12 cellular contexts compared by ENCODE assay signal in the genomic region with DNA sequence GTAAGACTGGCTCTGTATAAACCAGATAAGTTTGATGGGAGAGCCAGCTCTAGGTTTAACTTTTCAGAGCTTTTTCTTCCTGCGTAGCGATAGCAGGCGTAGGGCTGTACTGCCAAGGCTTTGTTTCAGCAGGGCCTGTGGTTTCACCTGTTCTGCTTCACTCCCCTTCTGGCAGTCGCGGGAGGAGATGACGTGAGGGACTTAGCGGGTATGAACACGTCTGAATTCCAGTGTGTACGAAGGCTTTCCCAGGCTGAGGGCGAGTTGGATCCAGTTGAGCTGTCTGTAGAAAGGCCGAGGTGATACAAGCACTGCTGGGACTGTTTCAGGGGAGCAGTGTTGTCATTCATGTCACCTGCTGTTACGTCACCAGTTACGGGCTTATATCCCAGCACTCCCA. TPM values are rescaled to one million over a fixed set of nuclear protein-coding genes. Genes with fewer than 3 reads are reported as not detected.
DNase-seq lines count a peak whose midpoint lies in the region; ATAC-seq and TF ChIP-seq lines count a peak whose summit lies in the region.
"Had no signal": no experiment of that assay in that cellular context is flagged by ENCODE, and none has a peak within 500 bp of the region (broad histone marks: within the 10 kb centered on the region; RNA-seq: fewer than 3 reads in every experiment).

No MANE protein-coding gene starts in this region.

- peak overlapping the region; percentile 56 to 78 (median 66) for H3K27ac ChIP-seq in gastrocnemius medialis
- H3K27ac ChIP-seq: ascending aorta had no signal

- ATAC-seq in gastrocnemius medialis (no peak), HG03159 (IDR thresholded peaks at IDR 0.05; ENCODE audit: unreplicated experiment) (no peak), GM21717 (IDR thresholded peaks at IDR 0.05; ENCODE audit: unreplicated experiment) (no peak)

- H3K4me3 ChIP-seq in endocrine pancreas (ENCODE audit: control insufficient read depth, insufficient read depth, low read length) (no peak overlapping the region), gastrocnemius medialis (no peak overlapping the region)
- H3K4me3 ChIP-seq: A549 had no signal

- no peaks in the 10 kb centered on the region for H3K9me3 Mint-ChIP-seq in T-helper 1 cell treated with Interleukin-12 subunit alpha and Interleukin-12 subunit beta and Interleukin-4 antibody, amounts not matched to agents 30 μg/mL and 1 μg/mL, for 36 hours

- peak; percentile 18 for DNase-seq in activated CD4-positive, alpha-beta T cell treated with anti-CD3 and anti-CD28 coated beads for 1 hour
- DNase-seq in activated CD4-positive, alpha-beta T cell treated with anti-CD3 and anti-CD28 coated beads, Interleukin-2, amount 50 U/mL, for 1 hour: no peak
- DNase-seq in gastrocnemius medialis (no peak), NCI-H1417 treated with DMSO at 0.1 percent for 48 hours (lab: John Stamatoyannopoulos, UW) (no peak)
- DNase-seq: stimulated activated CD4-positive, alpha-beta T cell treated with anti-CD3 and anti-CD28 coated beads, Interleukin-1b, Interleukin-23, amount 100 ng/mL, for 48 hours; uterus had no signal

- peaks cover 39% of the 10 kb centered on the region for H3K4me1 Mint-ChIP-seq in T-helper 1 cell treated with Interleukin-12 subunit alpha and Interleukin-12 subunit beta and Interleukin-4 antibody, amounts not matched to agents 30 μg/mL and 1 μg/mL, for 36 hours (ENCODE audit: low read depth)

- H3K4me1 ChIP-seq in endocrine pancreas (ENCODE audit: control insufficient read depth, insufficient read depth, low read length): no peaks in the 10 kb centered on the region
- peaks cover 17 to 20% of the 10 kb centered on the region in 2 donors for H3K4me1 ChIP-seq in gastrocnemius medialis
- H3K4me1 ChIP-seq: uterus had no signal

- no peaks in the 10 kb centered on the region for H3K27me3 Mint-ChIP-seq in T-helper 1 cell treated with Interleukin-12 subunit alpha and Interleukin-12 subunit beta and Interleukin-4 antibody, amounts not matched to agents 30 μg/mL and 1 μg/mL, for 36 hours (ENCODE audit: low read depth)

- TF ChIP-seq POLR2A in gastrocnemius medialis (IDR thresholded peaks at IDR 0.05): no peak

- no peak for TF ChIP-seq CTCF in gastrocnemius medialis (IDR thresholded peaks at IDR 0.05 in 4 of 5, conservative IDR thresholded peaks at IDR 0.05 in 1 of 5)

- in situ Hi-C loops in gastrocnemius medialis (cut with MboI; ENCODE audit: low sequenced_read_pairs in 4 of 4): loop anchor here in 1 of 4 donors (10.0 kb wide), 1 partner anchor 379 kb away; no protein-coding TSS in a partner anchor

- H3K36me3 Mint-ChIP-seq in T-helper 1 cell treated with Interleukin-12 subunit alpha and Interleukin-12 subunit beta and Interleukin-4 antibody, amounts not matched to agents 30 μg/mL and 1 μg/mL, for 36 hours (ENCODE audit: low read depth): peaks cover 2% of the 10 kb centered on the region

- H3K9ac ChIP-seq in endocrine pancreas (ENCODE audit: control insufficient read depth, insufficient read depth, low read length): peak overlapping the region; percentile 15

- H3K36me3 ChIP-seq in endocrine pancreas (ENCODE audit: control insufficient read depth, insufficient read depth, low read length): no peaks in the 10 kb centered on the region
- no peaks in the 10 kb centered on the region for H3K36me3 ChIP-seq in gastrocnemius medialis
- H3K36me3 ChIP-seq: uterus had no signal

- H3K27ac Mint-ChIP-seq in T-helper 1 cell treated with Interleukin-12 subunit alpha and Interleukin-12 subunit beta and Interleukin-4 antibody, amounts not matched to agents 30 μg/mL and 1 μg/mL, for 36 hours: peak overlapping the region; percentile 91

- H3K27me3 ChIP-seq in endocrine pancreas (ENCODE audit: control insufficient read depth, insufficient read depth, low read length) (no peaks in the 10 kb centered on the region), gastrocnemius medialis (no peaks in the 10 kb centered on the region)
- H3K27me3 ChIP-seq: ascending aorta, uterus had no signal

- H3K9me3 ChIP-seq in endocrine pancreas (ENCODE audit: control insufficient read depth, low read length): no peaks in the 10 kb centered on the region
- H3K9me3 ChIP-seq in gastrocnemius medialis: no peaks in the 10 kb centered on the region
- H3K9me3 ChIP-seq: A549, ascending aorta, uterus had no signal

- intact Hi-C loops in gastrocnemius medialis (cut with DNase I; ENCODE audit: low total_unique reads): loop anchor here (1.0 to 10.0 kb wide), 2 partner anchors 32 to 121 kb away; no protein-coding TSS in a partner anchor

- H3K4me3 Mint-ChIP-seq in T-helper 1 cell treated with Interleukin-12 subunit alpha and Interleukin-12 subunit beta and Interleukin-4 antibody, amounts not matched to agents 30 μg/mL and 1 μg/mL, for 36 hours: peak overlapping the region; percentile 82

RNA-seq across cellular contexts. Expression of a gene that starts 21.2 kb away (rescaled TPM):
- 10 to 100 TPM in 3 of 4 donors, 1 to 10 TPM in 1; 8.1 to 17.8 (median 15.8) TPM for total RNA-seq in gastrocnemius medialis

RNA-seq across cellular contexts. Expression of a gene that starts 23.6 kb away (rescaled TPM):
- total RNA-seq in gastrocnemius medialis: 10 to 100 TPM; 13.8 to 15.6 (median 14.5) TPM

RNA-seq across cellular contexts. Expression of a gene that starts 46.1 kb away (rescaled TPM):
- total RNA-seq in gastrocnemius medialis: under 1 TPM in 1 of 4 donors, not detected in 3; 0.46 TPM
- total RNA-seq: ascending aorta had no signal
